In the genomic region with DNA sequence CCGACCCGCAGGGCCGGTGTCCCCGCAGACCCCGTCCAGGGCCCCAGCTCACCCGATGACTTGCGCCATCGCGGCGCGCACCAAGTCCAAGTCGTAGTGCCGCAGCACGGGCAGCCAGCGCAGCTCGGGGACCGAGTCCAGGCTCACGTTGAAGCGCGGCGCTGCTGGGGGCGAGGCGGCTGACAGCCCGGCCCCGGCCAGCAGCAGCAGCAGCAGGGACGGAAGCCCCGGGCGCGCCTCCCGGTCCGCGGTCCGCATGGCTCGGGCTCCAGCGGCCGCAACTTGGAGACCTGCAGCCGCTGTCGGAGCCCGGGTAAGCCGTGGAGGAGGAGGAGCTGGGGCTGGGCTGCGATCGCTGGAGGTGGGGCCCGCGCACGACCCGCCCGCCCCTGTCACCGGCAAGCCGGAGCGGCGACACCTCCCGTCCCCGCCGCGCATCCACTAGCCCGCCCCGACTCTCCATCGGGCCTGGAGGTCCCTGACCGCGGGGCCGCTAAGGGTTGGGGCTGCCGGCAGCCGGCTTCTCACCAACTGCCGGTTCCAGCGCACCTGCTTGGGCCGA, we compare ENCODE assay signal across 8 cellular contexts. TPM values are rescaled to one million over a fixed set of nuclear protein-coding genes. Genes with fewer than 3 reads are reported as not detected.
DNase-seq lines count a peak whose midpoint lies in the region; ATAC-seq, FAIRE-seq and TF ChIP-seq lines count a peak whose summit lies in the region.

Gene NAAA, minus strand, starts transcription at position 322 of the 562 bp plus-strand sequence. Its CDS starts 64 bp downstream, at position 258.

- no peaks in the 10 kb centered on the region for H3K4me1 ChIP-seq in kidney (ENCODE audit: control insufficient read depth in 1 of 2, insufficient read depth in 1 of 2, low read depth in 1 of 2, low read length in 2 of 2)

- FAIRE-seq in kidney (lab: Jason Lieb, UNC), result no peak

- DNase-seq in NCI-H1436 (lab: John Stamatoyannopoulos, UW), result peak; percentile 44
- DNase-seq in NCI-H1436 treated with DMSO at 0.1 percent for 48 hours (lab: John Stamatoyannopoulos, UW), result no peak
- peak; percentile 39 for DNase-seq in NCI-H1105 treated with DMSO at 0.1 percent for 48 hours (lab: John Stamatoyannopoulos, UW)
- DNase-seq in activated CD4-positive, CD25-positive, alpha-beta regulatory T cell treated with anti-CD3 and anti-CD28 coated beads, Interleukin-2, amount 50 U/mL, for 16 hours (ENCODE audit: low read depth, low spot score), result peak; percentile 59
- DNase-seq in central memory CD4-positive, alpha-beta T cell, result peak; percentile 68
- DNase-seq in kidney, result peak; percentile 97
- DNase-seq in stimulated activated CD4-positive, alpha-beta T cell treated with anti-CD3 and anti-CD28 coated beads, Interleukin-15, amount 100 ng/mL, for 48 hours (ENCODE audit: low read depth in 2 of 2), result peak; percentile 55 to 73

- TF ChIP-seq CTCF in kidney (IDR thresholded peaks at IDR 0.05; ENCODE audit: borderline replicate concordance, extremely low read depth, insufficient read depth), result peak; percentile 34

- H3K9me3 ChIP-seq in kidney (ENCODE audit: control insufficient read depth in 1 of 2, low read length in 2 of 2), result no peaks in the 10 kb centered on the region

- ATAC-seq in HG02678 (IDR thresholded peaks at IDR 0.05; ENCODE audit: unreplicated experiment), result peak; percentile 93

- peak within 1 kb of the TSS; percentile 43 to 71 for H3K9ac ChIP-seq in kidney (ENCODE audit: low read length in 2 of 2)

- intact Hi-C loops in kidney (cut with DNase I), result no loop called here

- H3K4me3 ChIP-seq in kidney (ENCODE audit: low read length in 2 of 2), result peak within 1 kb of the TSS; percentile 87 to 94

- peak within 1 kb of the TSS; percentile 71 to 81 for H3K27ac ChIP-seq in kidney (ENCODE audit: low read depth in 2 of 2, low read length in 2 of 2)

- peaks cover 0 to 3% of the 10 kb centered on the region in 2 donors for H3K36me3 ChIP-seq in kidney (ENCODE audit: control insufficient read depth in 1 of 2, insufficient read depth in 2 of 2, low read length in 2 of 2)

RNA-seq across cellular contexts. Expression of gene NAAA, which starts in this region (rescaled TPM):
- total RNA-seq in kidney, result 58.1 TPM
- polyA plus RNA-seq in kidney (ENCODE audit: insufficient read depth, low read depth, low replicate concordance), result 32.9 TPM
